ENCODE assay signal across 8 cellular contexts in the genomic region with DNA sequence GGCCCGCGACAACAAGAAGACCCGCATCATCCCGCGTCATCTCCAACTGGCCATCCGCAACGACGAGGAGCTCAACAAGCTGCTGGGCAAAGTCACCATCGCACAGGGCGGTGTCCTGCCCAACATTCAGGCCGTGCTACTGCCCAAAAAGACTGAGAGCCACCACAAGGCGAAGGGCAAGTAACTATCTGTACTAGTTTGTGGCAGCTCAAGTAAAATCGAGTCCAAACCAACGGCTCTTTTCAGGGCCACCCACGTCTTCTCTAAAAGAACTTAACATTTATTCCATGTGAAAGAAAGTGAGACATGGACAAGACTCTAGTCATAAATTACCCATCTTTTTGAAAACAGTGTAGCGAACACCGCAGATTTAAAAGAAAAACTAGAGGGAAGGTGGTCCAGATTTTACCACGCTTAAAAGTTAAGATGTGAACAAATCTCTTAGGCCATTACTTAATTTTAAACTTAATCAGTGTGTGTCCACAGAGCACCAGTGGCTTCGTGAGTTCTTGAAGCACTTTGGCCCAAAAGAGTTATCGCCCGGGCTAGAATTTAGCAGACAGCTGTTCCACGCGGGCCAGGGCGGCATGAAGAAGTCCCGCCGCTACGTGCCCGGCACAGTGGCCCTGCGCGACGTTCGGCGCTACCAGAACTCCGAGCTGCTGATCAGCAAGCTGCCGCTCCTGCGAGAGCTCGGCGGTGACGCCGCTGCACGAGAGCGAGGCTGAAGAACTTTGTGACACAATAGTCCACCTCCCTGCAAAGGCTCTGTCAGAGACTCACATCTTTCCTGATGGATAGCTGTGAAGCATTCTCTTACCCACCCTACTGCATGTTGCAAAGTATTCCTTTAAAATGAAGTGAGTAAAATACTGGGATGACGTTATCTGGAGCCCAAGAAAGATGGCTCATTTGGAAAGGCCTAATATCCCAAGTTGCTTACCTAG.
DNase-seq lines count a peak whose midpoint lies in the region; ATAC-seq and TF ChIP-seq lines count a peak whose summit lies in the region.

No MANE protein-coding gene starts in this region.

- H2BK5ac ChIP-seq in mesenchymal stem cell (ENCODE audit: low read depth, low read length, poor library complexity, severe bottlenecking), result no peak overlapping the region

- H3K14ac ChIP-seq in mesenchymal stem cell (ENCODE audit: low read length in 2 of 2), result peak overlapping the region in 1 of 2 experiments; percentile 75

- H3K9me3 ChIP-seq in Caco-2, result 0 out of 2 replicates have a peak, but pooled peaks cover 3% of the 10 kb centered on the region
- H3K9me3 ChIP-seq in mesenchymal stem cell (ENCODE audit: control insufficient read depth, low read length), result no peaks in the 10 kb centered on the region

- peak overlapping the region; percentile 96 for H3K4me2 ChIP-seq in mesenchymal stem cell (ENCODE audit: low read length, poor library complexity, severe bottlenecking)

- DNase-seq in Caco-2, result peak; percentile 83 to 84
- peak; percentile 25 for DNase-seq in GOT3 (lab: John Stamatoyannopoulos, UW)
- peak; percentile 74 for DNase-seq in NCI-H446 treated with DMSO at 0.1 percent for 48 hours (lab: John Stamatoyannopoulos, UW)
- peak; percentile 60 to 65 for DNase-seq in activated CD4-positive, alpha-beta T cell treated with anti-CD3 and anti-CD28 coated beads for 4 hours
- DNase-seq in ecto neural progenitor cell (ENCODE audit: low spot score), result peak; percentile 77
- peak; percentile 91 for DNase-seq in mesenchymal stem cell
- peak; percentile 79 for DNase-seq in stimulated activated naive CD8-positive, alpha-beta T cell treated with anti-CD3 and anti-CD28 coated beads, Interleukin-15, Interleukin-2, amounts not matched to agents 100 U/mL and 50 U/mL, for 24 hours
- DNase-seq in mesenteric fat pad (ENCODE audit: low spot score), result no peak

- H3K4me1 Mint-ChIP-seq in Caco-2 (ENCODE audit: low read depth, unreplicated experiment), result peaks cover 12% of the 10 kb centered on the region

- peak overlapping the region; percentile 69 for H4K8ac ChIP-seq in mesenchymal stem cell (ENCODE audit: low read length)

- POLR2A ChIA-PET in Caco-2 (lab: Charles Lee), result interaction anchor here (0.6 to 5.3 kb wide), 18 partner anchors 10 to 1822 kb away, joined by 3 to 221 read pairs (median 4); a partner anchor contains a TSS

- H3K27ac Mint-ChIP-seq in Caco-2 (ENCODE audit: unreplicated experiment), result no peak overlapping the region

- no peak overlapping the region for H2AK5ac ChIP-seq in mesenchymal stem cell (ENCODE audit: low read length, severe bottlenecking)

- no peak for TF ChIP-seq CTCF in Caco-2 (IDR thresholded peaks at IDR 0.05; ENCODE audit: insufficient read depth in 1 of 2, low read depth in 1 of 2, low read length in 1 of 2, severe bottlenecking in 1 of 2, unreplicated experiment in 1 of 2)

- peak overlapping the region; percentile 86 for H4K91ac ChIP-seq in mesenchymal stem cell (ENCODE audit: low read length)

- H3K23ac ChIP-seq in mesenchymal stem cell (ENCODE audit: low read length in 2 of 2), result peak overlapping the region in 1 of 2 experiments; percentile 92

- no peaks in the 10 kb centered on the region for H3K9me3 Mint-ChIP-seq in Caco-2 (ENCODE audit: unreplicated experiment)

- peak overlapping the region; percentile 88 to 94 for H3K18ac ChIP-seq in mesenchymal stem cell (ENCODE audit: low read depth in 1 of 2, low read length in 2 of 2)

- H3K4me3 ChIP-seq in Caco-2 (ENCODE audit: low read depth, low read length) (peak overlapping the region; percentile 70), mesenchymal stem cell (ENCODE audit: insufficient read depth in 1 of 2, low read depth in 1 of 2, low read length in 2 of 2) (peak overlapping the region; percentile 61 to 88)

- peak; percentile 36 for ATAC-seq in stimulated activated naive CD8-positive, alpha-beta T cell treated with anti-CD3 and anti-CD28 coated beads, Interleukin-15, Interleukin-2, amounts not matched to agents 100 U/mL and 50 U/mL, for 24 hours

- peaks cover 10% of the 10 kb centered on the region for H3K36me3 Mint-ChIP-seq in Caco-2 (ENCODE audit: insufficient read depth, unreplicated experiment)

- H3K9ac ChIP-seq in mesenchymal stem cell (ENCODE audit: low read length), result peak overlapping the region; percentile 88

- H3K4me1 ChIP-seq in Caco-2 (peaks cover 33% of the 10 kb centered on the region), mesenchymal stem cell (ENCODE audit: control insufficient read depth, insufficient read depth, low read depth, low read length) (peaks cover 8% of the 10 kb centered on the region)

- peak overlapping the region; percentile 58 to 64 for H3K4ac ChIP-seq in mesenchymal stem cell (ENCODE audit: low read depth in 1 of 2, low read length in 2 of 2)

- H3K36me3 ChIP-seq in Caco-2 (ENCODE audit: control insufficient read depth, insufficient read depth, low read length) (no peaks in the 10 kb centered on the region), mesenchymal stem cell (ENCODE audit: control insufficient read depth in 1 of 2, insufficient read depth in 2 of 2, low read depth in 1 of 2, low read length in 2 of 2) (peaks cover 0 to 17% of the 10 kb centered on the region in 2 experiments)

- H2AFZ ChIP-seq in mesenchymal stem cell (ENCODE audit: low read depth, low read length), result peak overlapping the region; percentile 81

- H3K27ac ChIP-seq in mesenchymal stem cell (ENCODE audit: low read length, poor library complexity, severe bottlenecking), result peak overlapping the region; percentile 55

- BruUV-seq in Caco-2 (replicated peaks; lab: Mats Ljungman, UMichigan), result TSS peak; percentile 93

- H2BK12ac ChIP-seq in mesenchymal stem cell (ENCODE audit: low read length in 2 of 2), result no peak overlapping the region

- H3K27me3 ChIP-seq in Caco-2 (replicated peaks; ENCODE audit: control insufficient read depth, insufficient read depth, low read length) (no peaks in the 10 kb centered on the region), mesenchymal stem cell (ENCODE audit: control insufficient read depth in 1 of 2, insufficient read depth in 1 of 2, low read length in 2 of 2) (no peaks in the 10 kb centered on the region)

- intact Hi-C loops in Caco-2 (cut with micrococcal nuclease; ENCODE audit: unreplicated experiment), result loop anchor here (5.0 to 10.0 kb wide), 5 partner anchors 846 to 1731 kb away; a partner anchor contains a TSS

- no peak overlapping the region for H3K4me3 Mint-ChIP-seq in Caco-2 (ENCODE audit: unreplicated experiment)

- CTCF ChIA-PET in Caco-2 (lab: Charles Lee), result interaction anchor here (0.6 kb wide), 1 partner anchor 52 kb away, joined by 3 read pairs; no protein-coding TSS in a partner anchor

- peak overlapping the region; percentile 61 for H2BK120ac ChIP-seq in mesenchymal stem cell (ENCODE audit: low read depth, low read length)

- WGBS in mesenchymal stem cell, result 0% methylated on average over 36 of the region's 43 CpGs

- no peak overlapping the region for H2BK15ac ChIP-seq in mesenchymal stem cell (ENCODE audit: low read depth, poor library complexity, severe bottlenecking)

- no peaks in the 10 kb centered on the region for H3K27me3 Mint-ChIP-seq in Caco-2 (ENCODE audit: insufficient read depth, unreplicated experiment)

- peaks cover 3% of the 10 kb centered on the region for H3K79me1 ChIP-seq in mesenchymal stem cell (replicated peaks; ENCODE audit: low read length, poor library complexity, severe bottlenecking)
